8 cellular contexts compared by ENCODE assay signal in the genomic region with DNA sequence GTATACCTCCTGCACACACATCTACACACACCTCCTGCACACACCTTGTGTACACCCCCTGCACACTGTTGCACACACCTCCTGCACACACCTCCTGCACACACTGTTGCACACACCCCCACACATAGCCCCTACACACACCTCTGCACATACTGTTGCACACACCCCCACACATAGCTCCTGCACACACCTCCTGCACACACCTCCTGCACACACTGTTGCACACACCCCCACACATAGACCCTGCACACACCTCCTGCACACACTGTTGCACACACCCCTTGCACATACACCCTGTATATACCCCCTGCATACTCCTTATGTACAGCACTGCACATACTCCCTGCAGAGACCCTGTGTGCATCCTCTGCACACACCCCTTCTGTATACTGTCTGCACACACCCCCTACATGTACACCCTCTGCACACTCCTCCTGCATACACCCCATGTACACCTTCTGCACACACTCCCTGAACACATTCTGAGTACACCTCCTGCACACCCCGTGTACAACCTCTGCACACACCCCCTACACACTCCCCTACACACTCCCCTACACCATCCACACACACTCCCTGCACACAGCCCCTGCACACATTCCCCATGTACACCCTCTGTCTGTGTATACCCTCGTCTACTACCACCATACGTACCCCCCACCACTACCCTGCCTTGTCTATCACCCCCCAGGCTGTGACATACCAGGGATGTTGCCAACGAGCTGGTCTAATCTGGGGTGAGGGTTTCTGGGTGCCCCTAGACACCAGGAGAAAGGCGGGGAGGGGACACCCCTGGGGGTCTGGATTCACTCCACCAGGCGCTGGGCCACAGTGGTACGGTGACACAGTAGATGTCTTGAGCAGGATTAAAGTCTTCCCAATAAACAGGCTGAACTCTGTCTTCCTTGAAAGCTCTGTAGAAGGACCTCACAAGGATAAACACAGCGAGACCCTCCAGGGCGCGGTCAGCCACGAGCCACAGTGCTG. TPM values are rescaled to one million over a fixed set of nuclear protein-coding genes. Genes with fewer than 3 reads are reported as not detected.
DNase-seq lines count a peak whose midpoint lies in the region; ATAC-seq lines count a peak whose summit lies in the region.

No MANE protein-coding gene starts in this region.

- peak; percentile 60 for DNase-seq in activated CD4-positive, alpha-beta T cell treated with anti-CD3 and anti-CD28 coated beads, Interleukin-2, amount 10 ng/mL, durations not matched to agents 24 days and 14 days
- DNase-seq in activated CD4-positive, alpha-beta T cell treated with anti-CD3 and anti-CD28 coated beads, Interleukin-2, amount 50 U/mL, for 4 hours: no peak
- DNase-seq in left lobe of liver (ENCODE audit: low spot score) (peak; percentile 35), superior temporal gyrus (ENCODE audit: extremely low spot score) (peak; percentile 10), NOMO-1 treated with dmso at 0.1 percent for 144 hours (lab: John Stamatoyannopoulos, UW; ENCODE audit: unreplicated experiment) (no peak), SK-N-DZ (ENCODE audit: low spot score) (no peak)

- intact Hi-C loops in activated CD4-positive, alpha-beta T cell treated with anti-CD3 and anti-CD28 coated beads, Interleukin-2, amount 10 ng/mL, durations not matched to agents 24 days and 14 days (cut with micrococcal nuclease): loop anchor here (5.0 kb wide), 3 partner anchors 81 to 339 kb away; a partner anchor contains a TSS

- peak overlapping the region; percentile 73 for H3K27ac Mint-ChIP-seq in activated CD4-positive, alpha-beta T cell treated with anti-CD3 and anti-CD28 coated beads, Interleukin-2, amount 10 ng/mL, durations not matched to agents 24 days and 14 days
- H3K27ac Mint-ChIP-seq in activated naive CD8-positive, alpha-beta T cell: peak overlapping the region; percentile 74

- H3K4me1 Mint-ChIP-seq in activated CD4-positive, alpha-beta T cell treated with anti-CD3 and anti-CD28 coated beads, Interleukin-2, amount 10 ng/mL, durations not matched to agents 24 days and 14 days: peaks cover 42% of the 10 kb centered on the region
- H3K4me1 Mint-ChIP-seq in activated naive CD8-positive, alpha-beta T cell (ENCODE audit: low read depth): peaks cover 41% of the 10 kb centered on the region

- peaks cover 16% of the 10 kb centered on the region for H3K36me3 Mint-ChIP-seq in activated CD4-positive, alpha-beta T cell treated with anti-CD3 and anti-CD28 coated beads, Interleukin-2, amount 10 ng/mL, durations not matched to agents 24 days and 14 days (ENCODE audit: low read depth)
- no peaks in the 10 kb centered on the region for H3K36me3 Mint-ChIP-seq in activated naive CD8-positive, alpha-beta T cell

- H3K4me3 Mint-ChIP-seq in activated CD4-positive, alpha-beta T cell treated with anti-CD3 and anti-CD28 coated beads, Interleukin-2, amount 10 ng/mL, durations not matched to agents 24 days and 14 days: peak overlapping the region; percentile 87
- H3K4me3 Mint-ChIP-seq in activated naive CD8-positive, alpha-beta T cell: peak overlapping the region; percentile 79

- H3K9me3 Mint-ChIP-seq in activated CD4-positive, alpha-beta T cell treated with anti-CD3 and anti-CD28 coated beads, Interleukin-2, amount 10 ng/mL, durations not matched to agents 24 days and 14 days: no peaks in the 10 kb centered on the region
- no peaks in the 10 kb centered on the region for H3K9me3 Mint-ChIP-seq in activated naive CD8-positive, alpha-beta T cell (ENCODE audit: low read depth)

- peaks cover 4% of the 10 kb centered on the region for H3K27me3 Mint-ChIP-seq in activated CD4-positive, alpha-beta T cell treated with anti-CD3 and anti-CD28 coated beads, Interleukin-2, amount 10 ng/mL, durations not matched to agents 24 days and 14 days
- H3K27me3 Mint-ChIP-seq in activated naive CD8-positive, alpha-beta T cell: peaks cover 6% of the 10 kb centered on the region

- ATAC-seq in left lobe of liver: no peak
- no peak for ATAC-seq in GM19463 (IDR thresholded peaks at IDR 0.05; ENCODE audit: unreplicated experiment)

RNA-seq across cellular contexts. Expression of a gene that starts 1.1 kb away (rescaled TPM):
- 33.2 and 36.0 TPM in 2 replicates for total RNA-seq in activated CD4-positive, alpha-beta T cell treated with anti-CD3 and anti-CD28 coated beads, Interleukin-2, amount 10 ng/mL, durations not matched to agents 24 days and 14 days
- 4.7 TPM for total RNA-seq in left lobe of liver
- polyA plus RNA-seq in SK-N-DZ (2014; cell fraction: cytosol; rRNA removed): 15.1 and 16.1 TPM in 2 replicates
- polyA plus RNA-seq in SK-N-DZ (2014; cell fraction: nucleus; rRNA removed): 18.2 and 23.8 TPM in 2 replicates

Comparison
In these comparisons a context has a peak if more than half of its experiments do, and no peak if none do; other contexts are left out.
1. DNase-seq: peak in activated CD4-positive, alpha-beta T cell treated with anti-CD3 and anti-CD28 coated beads, Interleukin-2, amount 10 ng/mL, durations not matched to agents 24 days and 14 days (single experiment), left lobe of liver (single experiment) and superior temporal gyrus (single experiment); none in activated CD4-positive, alpha-beta T cell treated with anti-CD3 and anti-CD28 coated beads, Interleukin-2, amount 50 U/mL, for 4 hours (0 of 2), NOMO-1 treated with dmso at 0.1 percent for 144 hours (single experiment) and SK-N-DZ (single experiment).